ENCODE assay signal across 1 cellular context in genomic region chr16:21626659-21627277, GRCh38.
A peak's percentile ranks its signal among the peaks of the same experiment; 100 is the strongest.
TF ChIP-seq lines count a peak whose summit lies in the region.

No MANE protein-coding gene starts in this region.

TF ChIP-seq in HepG2, 621 proteins besides CTCF, POLR2A, EP300 and RAD21 (continued from another document and continues in another):
- TF ChIP-seq ZBTB34 (CRISPR knock-in tag; IDR thresholded peaks at IDR 0.05) (no peak), PITX1 (CRISPR knock-in tag; IDR thresholded peaks at IDR 0.05) (no peak), IKZF1 (IDR thresholded peaks at IDR 0.05) (no peak), CEBPG (CRISPR knock-in tag; IDR thresholded peaks at IDR 0.05) (peak; percentile 79), PTBP1 (IDR thresholded peaks at IDR 0.05; ENCODE audit: low read depth, low read length, poor library complexity, severe bottlenecking) (no peak), CENPBD1 (CRISPR knock-in tag; IDR thresholded peaks at IDR 0.05; ENCODE audit: borderline replicate concordance, low read depth) (no peak), ZNF552 (CRISPR knock-in tag; IDR thresholded peaks at IDR 0.05; ENCODE audit: borderline replicate concordance) (no peak), AKAP8 (CRISPR knock-in tag; IDR thresholded peaks at IDR 0.05) (no peak), FIP1L1 (IDR thresholded peaks at IDR 0.05; ENCODE audit: borderline replicate concordance, insufficient read depth, low read depth, low read length) (no peak), CENPX (CRISPR knock-in tag; IDR thresholded peaks at IDR 0.05) (no peak), ATRX (CRISPR knock-in tag; IDR thresholded peaks at IDR 0.05; ENCODE audit: borderline replicate concordance) (no peak), ZNF503 (CRISPR knock-in tag; IDR thresholded peaks at IDR 0.05) (no peak), ATAD3A (CRISPR knock-in tag; IDR thresholded peaks at IDR 0.05) (no peak), ZNF430 (CRISPR knock-in tag; IDR thresholded peaks at IDR 0.05) (no peak), MBNL3 (CRISPR knock-in tag; conservative IDR thresholded peaks at IDR 0.05) (no peak), ARNT (IDR thresholded peaks at IDR 0.05) (no peak), U2AF1 (optimal IDR thresholded peaks at IDR 0.05; ENCODE audit: low read depth, low read length) (no peak), LRRFIP1 (CRISPR knock-in tag; conservative IDR thresholded peaks at IDR 0.05) (no peak), JUNB (CRISPR knock-in tag; IDR thresholded peaks at IDR 0.05; ENCODE audit: borderline replicate concordance) (no peak), ARHGAP35 (CRISPR knock-in tag; IDR thresholded peaks at IDR 0.05; ENCODE audit: borderline replicate concordance) (no peak), FUBP1 (CRISPR knock-in tag; IDR thresholded peaks at IDR 0.05; ENCODE audit: borderline replicate concordance) (no peak), ZFP36 (IDR thresholded peaks at IDR 0.05; ENCODE audit: borderline replicate concordance, low read depth, low read length, partially characterized antibody) (no peak), FOXP1 (IDR thresholded peaks at IDR 0.05) (no peak), FOXP1 (CRISPR knock-in tag; IDR thresholded peaks at IDR 0.05) (peak; percentile 34; the same call in 1 of the 2 replicates), ZSCAN9 (CRISPR knock-in tag; IDR thresholded peaks at IDR 0.05; ENCODE audit: borderline replicate concordance) (no peak), PCBP1 (IDR thresholded peaks at IDR 0.05; ENCODE audit: borderline replicate concordance, low read depth, low read length) (no peak), ZNF280D (CRISPR knock-in tag; IDR thresholded peaks at IDR 0.05) (no peak), HMGXB4 (CRISPR knock-in tag; IDR thresholded peaks at IDR 0.05; ENCODE audit: borderline replicate concordance in 1 of 2, low read depth in 1 of 2) (no peak), HOXA7 (CRISPR knock-in tag; IDR thresholded peaks at IDR 0.05) (no peak), ARID3A (IDR thresholded peaks at IDR 0.05; ENCODE audit: low read depth, low read length) (peak; percentile 76; the same call in 1 of the 2 replicates), SMAD3 (CRISPR knock-in tag; IDR thresholded peaks at IDR 0.05) (no peak), ZNF17 (CRISPR knock-in tag; IDR thresholded peaks at IDR 0.05) (no peak), ZNF18 (CRISPR knock-in tag; IDR thresholded peaks at IDR 0.05; ENCODE audit: insufficient replicate concordance) (no peak), ZNF563 (CRISPR knock-in tag; IDR thresholded peaks at IDR 0.05) (no peak), SALL2 (CRISPR knock-in tag; IDR thresholded peaks at IDR 0.05) (no peak), TBP (CRISPR knock-in tag; IDR thresholded peaks at IDR 0.05) (no peak), SRY (CRISPR knock-in tag; IDR thresholded peaks at IDR 0.05) (no peak), ZBTB10 (CRISPR knock-in tag; IDR thresholded peaks at IDR 0.05; ENCODE audit: borderline replicate concordance) (no peak), ZFY (CRISPR knock-in tag; IDR thresholded peaks at IDR 0.05) (no peak), SPEN (CRISPR knock-in tag; IDR thresholded peaks at IDR 0.05; ENCODE audit: low read depth) (no peak), ZNF639 (CRISPR knock-in tag; conservative IDR thresholded peaks at IDR 0.05) (no peak), MXI1 (IDR thresholded peaks at IDR 0.05; ENCODE audit: borderline replicate concordance, low read depth, low read length) (no peak)
